In the genomic region with DNA sequence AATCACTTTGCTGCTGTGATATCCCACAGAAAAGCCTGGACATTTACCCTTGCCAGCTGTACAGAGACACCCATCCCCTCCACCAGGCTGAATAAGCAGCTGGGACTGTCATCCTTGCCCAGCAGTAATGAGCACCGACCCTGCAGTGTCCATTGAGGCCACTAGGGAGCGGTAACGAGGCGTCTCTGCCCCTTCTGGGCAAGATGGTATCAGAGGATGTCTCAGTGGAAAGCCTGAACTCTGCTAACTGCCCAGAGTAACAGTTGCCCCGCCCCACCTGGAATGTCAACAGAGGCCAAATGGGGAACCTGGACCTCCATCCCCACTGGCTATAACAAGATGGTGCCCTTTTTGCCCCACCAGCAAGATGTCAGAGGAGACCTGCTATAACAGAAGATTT, we compare ENCODE assay signal across 9 cellular contexts. TPM values are rescaled to one million over a fixed set of nuclear protein-coding genes. Genes with fewer than 3 reads are reported as not detected.
DNase-seq lines count a peak whose midpoint lies in the region; ATAC-seq and TF ChIP-seq lines count a peak whose summit lies in the region.
"Had no signal": no experiment of that assay in that cellular context is flagged by ENCODE, and none has a peak within 500 bp of the region (broad histone marks: within the 10 kb centered on the region; RNA-seq: fewer than 3 reads in every experiment).

No MANE protein-coding gene starts in this region.

- no peak overlapping the region for H3K27ac Mint-ChIP-seq in activated CD4-positive, alpha-beta T cell treated with anti-CD3 and anti-CD28 coated beads for 36 hours
- no peak overlapping the region for H3K27ac Mint-ChIP-seq in nephron progenitor cell
- H3K27ac Mint-ChIP-seq: activated naive CD8-positive, alpha-beta T cell had no signal

- peak; percentile 76 for DNase-seq in activated CD4-positive, alpha-beta T cell treated with anti-CD3 and anti-CD28 coated beads for 36 hours
- no peak for DNase-seq in activated CD4-positive, alpha-beta T cell treated with anti-CD3 and anti-CD28 coated beads for 4 hours
- peak; percentile 32 for DNase-seq in NCI-H226
- peak; percentile 30 for DNase-seq in astrocyte of the hippocampus (ENCODE audit: low read depth, low spot score)
- peak; percentile 64 for DNase-seq in nephron progenitor cell
- no peak for DNase-seq in tibial nerve (ENCODE audit: low spot score in 2 of 2)
- DNase-seq in aorta, result no peak
- DNase-seq in NCI-H128 (lab: John Stamatoyannopoulos, UW; ENCODE audit: unreplicated experiment), result no peak

- no peaks in the 10 kb centered on the region for H3K4me1 Mint-ChIP-seq in activated CD4-positive, alpha-beta T cell treated with anti-CD3 and anti-CD28 coated beads for 36 hours
- H3K4me1 Mint-ChIP-seq in nephron progenitor cell, result no peaks in the 10 kb centered on the region

- CTCF ChIA-PET in activated CD4-positive, alpha-beta T cell treated with anti-CD3 and anti-CD28 coated beads for 36 hours (lab: Charles Lee), result interaction anchor here (0.8 to 1.0 kb wide), 2 partner anchors 19 to 52 kb away, joined by 3 to 4 read pairs; partner anchors contain the start of gene ZNF180

- TF ChIP-seq EP300 in tibial nerve (IDR thresholded peaks at IDR 0.05), result no peak

- H3K4me1 ChIP-seq in tibial nerve (no peaks in the 10 kb centered on the region), aorta (ENCODE audit: control insufficient read depth in 1 of 2, insufficient read depth in 2 of 2, low read length in 2 of 2) (no peaks in the 10 kb centered on the region)

- no peaks in the 10 kb centered on the region for H3K36me3 ChIP-seq in tibial nerve
- no peaks in the 10 kb centered on the region for H3K36me3 ChIP-seq in aorta (ENCODE audit: control insufficient read depth in 1 of 2, insufficient read depth in 2 of 2, low read length in 1 of 2)

- TF ChIP-seq POLR2A in tibial nerve (IDR thresholded peaks at IDR 0.05), result no peak

- no peak overlapping the region for H3K4me3 Mint-ChIP-seq in activated CD4-positive, alpha-beta T cell treated with anti-CD3 and anti-CD28 coated beads for 36 hours
- no peak overlapping the region for H3K4me3 Mint-ChIP-seq in nephron progenitor cell
- H3K4me3 Mint-ChIP-seq: activated naive CD8-positive, alpha-beta T cell had no signal

- H3K27ac ChIP-seq in tibial nerve (no peak overlapping the region), aorta (ENCODE audit: low read depth in 1 of 2, low read length in 2 of 2) (no peak overlapping the region)

- intact Hi-C loops in activated CD4-positive, alpha-beta T cell treated with anti-CD3 and anti-CD28 coated beads for 36 hours (cut with DNase I, micrococcal nuclease), result no loop called here
- intact Hi-C loops in aorta (cut with DNase I), result no loop called here

- peaks cover 0 to 7% (median 0%) of the 10 kb centered on the region in 4 donors for H3K9me3 ChIP-seq in tibial nerve
- H3K9me3 ChIP-seq in aorta (ENCODE audit: control insufficient read depth, low read length), result no peaks in the 10 kb centered on the region

- H3K27me3 ChIP-seq in tibial nerve (no peaks in the 10 kb centered on the region), aorta (ENCODE audit: control insufficient read depth in 1 of 2, insufficient read depth in 2 of 2, low read length in 1 of 2) (no peaks in the 10 kb centered on the region)

- POLR2A ChIA-PET in activated CD4-positive, alpha-beta T cell treated with anti-CD3 and anti-CD28 coated beads for 36 hours (lab: Charles Lee), result no interaction called here

- no peaks in the 10 kb centered on the region for H3K27me3 Mint-ChIP-seq in activated CD4-positive, alpha-beta T cell treated with anti-CD3 and anti-CD28 coated beads for 36 hours
- peaks cover 11% of the 10 kb centered on the region for H3K27me3 Mint-ChIP-seq in nephron progenitor cell (ENCODE audit: low read depth, poor library complexity)

- TF ChIP-seq CTCF in nephron progenitor cell (IDR thresholded peaks at IDR 0.05), result peak; percentile 51
- no peak for TF ChIP-seq CTCF in tibial nerve (IDR thresholded peaks at IDR 0.05)

- no peaks in the 10 kb centered on the region for H3K36me3 Mint-ChIP-seq in activated CD4-positive, alpha-beta T cell treated with anti-CD3 and anti-CD28 coated beads for 36 hours (ENCODE audit: low read depth)
- H3K36me3 Mint-ChIP-seq in nephron progenitor cell (ENCODE audit: low read depth), result no peaks in the 10 kb centered on the region

- WGBS in tibial nerve, 2 donors, result 6 to 13% methylated on average over 5 of the region's 5 CpGs
- 2 to 3% methylated on average over 5 of the region's 5 CpGs for WGBS in aorta, 2 donors

- peak; percentile 81 for ATAC-seq in activated CD4-positive, alpha-beta T cell treated with anti-CD3 and anti-CD28 coated beads for 36 hours
- ATAC-seq in aorta (ENCODE audit: low FRiP score), result no peak

- peaks cover 7% of the 10 kb centered on the region for H3K9me3 Mint-ChIP-seq in activated CD4-positive, alpha-beta T cell treated with anti-CD3 and anti-CD28 coated beads for 36 hours (ENCODE audit: low read depth)
- H3K9me3 Mint-ChIP-seq in nephron progenitor cell, result peaks cover 4% of the 10 kb centered on the region

- H3K4me3 ChIP-seq in tibial nerve (no peak overlapping the region), aorta (ENCODE audit: low read length in 2 of 2) (no peak overlapping the region)

RNA-seq across cellular contexts. Expression of gene CEACAM20, which starts 22.8 kb away (rescaled TPM):
- total RNA-seq in activated CD4-positive, alpha-beta T cell treated with anti-CD3 and anti-CD28 coated beads for 36 hours, result not detected
- total RNA-seq in tibial nerve, result not detected
- total RNA-seq in aorta, result not detected
- under 1 TPM in 1 of 2 donors, not detected in 1; 0.63 TPM for polyA plus RNA-seq in aorta

RNA-seq across cellular contexts. Expression of gene ZNF180, which starts 52.0 kb away (rescaled TPM):
- total RNA-seq in activated CD4-positive, alpha-beta T cell treated with anti-CD3 and anti-CD28 coated beads for 36 hours, result 1 to 10 TPM; 5.5 to 7.7 TPM
- total RNA-seq in tibial nerve (10 to 100 TPM; 12.9 to 38.9 (median 15.7) TPM), aorta (1 to 10 TPM; 4.2 to 7.7 TPM)
- 1 to 10 TPM; 2.6 to 3.3 TPM for polyA plus RNA-seq in aorta

Comparison
In these comparisons a context has a peak if more than half of its experiments do, and no peak if none do; other contexts are left out.
1. DNase-seq: peak in activated CD4-positive, alpha-beta T cell treated with anti-CD3 and anti-CD28 coated beads for 36 hours (single experiment), NCI-H226 (single experiment), astrocyte of the hippocampus (single experiment) and nephron progenitor cell (single experiment); none in activated CD4-positive, alpha-beta T cell treated with anti-CD3 and anti-CD28 coated beads for 4 hours (0 of 2), tibial nerve (0 of 2), aorta (0 of 2) and NCI-H128 (single experiment).